8 cellular contexts compared by ENCODE assay signal in the genomic region with DNA sequence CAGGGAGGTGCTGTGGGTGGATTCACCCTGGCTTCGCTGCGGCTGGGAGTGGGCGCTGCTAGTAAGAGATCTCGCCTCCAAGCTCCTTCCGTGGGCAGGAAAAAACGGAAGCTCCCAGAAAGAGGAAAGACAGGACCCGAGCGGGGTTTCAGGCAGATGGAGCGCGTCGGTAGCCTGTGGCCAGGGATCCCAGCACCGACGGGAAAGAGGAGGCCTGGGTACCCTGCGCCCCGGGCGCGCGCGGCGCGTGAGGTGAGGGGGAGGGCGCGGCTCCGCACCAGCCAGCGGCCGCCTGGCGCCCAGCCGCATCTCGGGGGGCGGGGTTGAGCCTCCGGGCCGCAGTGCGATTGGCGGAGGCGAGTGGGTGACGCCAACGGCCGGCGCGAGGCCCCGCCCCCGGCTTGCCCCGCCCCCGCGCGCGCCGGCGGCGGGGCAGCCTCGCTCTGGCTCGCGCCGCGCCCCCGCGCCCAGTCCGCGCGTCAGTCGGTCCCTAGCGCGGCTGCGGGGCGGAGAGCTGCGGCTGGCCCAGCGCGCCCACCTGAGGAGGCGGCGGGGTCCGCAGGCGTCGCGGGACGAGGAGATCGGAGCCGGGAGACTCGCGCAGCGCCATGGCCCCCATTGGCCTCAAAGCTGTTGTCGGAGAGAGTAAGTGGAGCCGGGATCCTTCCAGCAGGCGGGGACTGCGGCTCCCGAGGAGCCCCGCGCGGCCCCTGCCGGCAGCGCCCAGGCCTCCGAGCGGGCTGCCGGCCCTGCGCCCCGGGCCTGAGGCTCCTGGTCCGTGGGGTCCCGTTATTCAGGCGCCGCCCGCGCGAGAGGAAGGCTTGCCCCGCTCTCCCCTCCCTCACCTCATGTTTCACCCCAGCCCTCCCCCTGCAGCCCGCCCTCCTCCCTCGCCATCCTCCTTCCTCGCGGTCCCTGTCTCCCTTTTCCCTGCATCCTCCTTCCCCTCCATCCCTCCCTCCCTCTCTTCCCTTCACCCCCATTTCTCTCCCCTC. TPM values are rescaled to one million over a fixed set of nuclear protein-coding genes. Genes with fewer than 3 reads are reported as not detected.
DNase-seq lines count a peak whose midpoint lies in the region; ATAC-seq, FAIRE-seq and TF ChIP-seq lines count a peak whose summit lies in the region.

Gene STXBP1 (plus strand): TSS at position 482 of the 995 bp plus-strand sequence. CDS start 127 bp downstream, at position 609.

- peak within 1 kb of the TSS; percentile 92; the same call in 1 of the 2 replicates for H2AFZ ChIP-seq in H1 (ENCODE audit: low read length)

- no peaks in the 10 kb centered on the region for H3K36me3 ChIP-seq in H1 (ENCODE audit: control insufficient read depth in 2 of 4, insufficient read depth in 4 of 4, low read length in 3 of 4)
- no peaks in the 10 kb centered on the region for H3K36me3 ChIP-seq in mesendoderm (ENCODE audit: control insufficient read depth, insufficient read depth, low read length)

- H3K56ac ChIP-seq in H1 (replicated peaks; ENCODE audit: insufficient read length, low read depth, low read length) (no peak within 1 kb of the TSS), mesendoderm (ENCODE audit: low read length) (peak within 1 kb of the TSS; percentile 90)

- peak; percentile 91 for ATAC-seq in GM19397 (IDR thresholded peaks at IDR 0.05; ENCODE audit: unreplicated experiment)
- ATAC-seq in HG03565 (IDR thresholded peaks at IDR 0.05; ENCODE audit: unreplicated experiment), result peak; percentile 75

- no peaks in the 10 kb centered on the region for H3K79me1 ChIP-seq in H1 (ENCODE audit: low read depth, low read length)
- H3K79me1 ChIP-seq in mesendoderm (ENCODE audit: low read length), result no peaks in the 10 kb centered on the region

- H3K4ac ChIP-seq in H1 (replicated peaks; ENCODE audit: insufficient read length, low read depth, low read length) (no peak within 1 kb of the TSS), mesendoderm (ENCODE audit: low read depth, low read length) (no peak within 1 kb of the TSS)

- no peak for TF ChIP-seq EP300 in H1 (IDR thresholded peaks at IDR 0.05; ENCODE audit: borderline replicate concordance in 1 of 2, low read depth in 2 of 2, low read length in 2 of 2)

- DNase-seq in C1 segment of cervical spinal cord (lab: John Stamatoyannopoulos, UW) (peak in 13 of 14 donors; percentile 56 to 93 (median 84)), H1 (ENCODE audit: low read depth in 1 of 2, low spot score in 2 of 2) (peak in 1 of 2 experiments; percentile 91), mesendoderm (peak; percentile 85)
- peak; percentile 75 for DNase-seq in NK-92 treated with Interleukin-12 subunit alpha and Interleukin-12 subunit beta, amount 100 ng/mL, for 24 hours (lab: John Stamatoyannopoulos, UW)
- DNase-seq in activated CD8-positive, alpha-beta memory T cell treated with anti-CD3 and anti-CD28 coated beads for 4 hours (ENCODE audit: low read depth in 2 of 2), result peak; percentile 71 to 76
- peak; percentile 81 for DNase-seq in stimulated activated CD8-positive, alpha-beta memory T cell treated with anti-CD3 and anti-CD28 coated beads, Interleukin-12 subunit alpha, Interleukin-12 subunit beta, amount 100 ng/mL, for 4 hours (ENCODE audit: low read depth)

- H2BK5ac ChIP-seq in H1 (ENCODE audit: low read depth, low read length) (peak within 1 kb of the TSS; percentile 60), mesendoderm (ENCODE audit: low read length) (no peak within 1 kb of the TSS)

- H3K27me3 ChIP-seq in H1 (replicated peaks in 1 of 4; ENCODE audit: control insufficient read depth in 3 of 4, extremely low read depth in 1 of 4, insufficient read depth in 3 of 4, low read length in 3 of 4) (peaks cover 0 to 13% (median 6%) of the 10 kb centered on the region in 4 experiments; a peak in 4 of 7 replicates), mesendoderm (ENCODE audit: insufficient read depth, low read length, poor library complexity) (no peaks in the 10 kb centered on the region)

- peak within 1 kb of the TSS; percentile 70 to 94 (median 80) for H3K4me3 ChIP-seq in H1 (ENCODE audit: extremely low read depth in 1 of 4, insufficient read depth in 2 of 4, low read depth in 3 of 4, low read length in 4 of 4)
- peak within 1 kb of the TSS; percentile 58 for H3K4me3 ChIP-seq in mesendoderm (ENCODE audit: low read length)

- H3K4me2 ChIP-seq in H1 (ENCODE audit: insufficient read depth in 1 of 2, low read depth in 2 of 2, low read length in 2 of 2), result peak within 1 kb of the TSS; percentile 84 to 95
- H3K4me2 ChIP-seq in mesendoderm (ENCODE audit: low read length), result peak within 1 kb of the TSS; percentile 82

- WGBS in H1 (ENCODE audit: extremely low coverage in 1 of 2, insufficient coverage in 1 of 2, insufficient read length in 1 of 2, insufficient replicate concordance in 2 of 2, low coverage in 1 of 2, low lambda C conversion rate in 2 of 2, missing lambda C conversion rate in 1 of 2), 2 experiments, result 1% methylated on average over 44 of the region's 107 CpGs; no CpG with 5 or more reads in 1 of the 2 experiments
- WGBS in mesendoderm (ENCODE audit: extremely low coverage, insufficient coverage, low lambda C conversion rate), result no CpG with 5 or more reads among the region's 107 CpGs

- TF ChIP-seq RAD21 in H1 (IDR thresholded peaks at IDR 0.05 in 1 of 2, conservative IDR thresholded peaks at IDR 0.05 in 1 of 2; ENCODE audit: low read depth in 2 of 2, low read length in 2 of 2), result peak in 1 of 2 experiments; percentile 11; a peak in 2 of 4 replicates

- peak; percentile 39 to 62 for TF ChIP-seq POLR2A in H1 (IDR thresholded peaks at IDR 0.05; ENCODE audit: control extremely low read depth in 1 of 2, low read depth in 2 of 2, low read length in 2 of 2)

- H3K4me1 ChIP-seq in H1 (replicated peaks in 1 of 4; ENCODE audit: control insufficient read depth in 3 of 4, insufficient read depth in 4 of 4, low read length in 3 of 4) (peaks cover 0 to 18% (median 8%) of the 10 kb centered on the region in 4 experiments; a peak in 5 of 7 replicates), mesendoderm (ENCODE audit: control insufficient read depth, low read depth, low read length) (no peaks in the 10 kb centered on the region)

- no peak within 1 kb of the TSS for H3K14ac ChIP-seq in H1 (ENCODE audit: insufficient read length)

- H4K20me1 ChIP-seq in H1 (replicated peaks in 1 of 2; ENCODE audit: control insufficient read depth in 1 of 2, insufficient read depth in 2 of 2, low read length in 2 of 2), result no peaks in the 10 kb centered on the region

- H3K9ac ChIP-seq in H1 (replicated peaks in 1 of 4; ENCODE audit: extremely low read depth in 1 of 4, low read depth in 3 of 4, low read length in 3 of 4), result peak within 1 kb of the TSS in 2 of 4 experiments; percentile 27 to 42; a peak in 4 of 7 replicates
- H3K9ac ChIP-seq in mesendoderm (ENCODE audit: low read length), result peak within 1 kb of the TSS; percentile 75

- FAIRE-seq in H1 (lab: Jason Lieb, UNC), result no peak

- H2AK5ac ChIP-seq in H1 (ENCODE audit: low read depth, low read length), result no peak within 1 kb of the TSS
- no peak within 1 kb of the TSS for H2AK5ac ChIP-seq in mesendoderm (ENCODE audit: low read length)

- peak within 1 kb of the TSS; percentile 93 for H4K91ac ChIP-seq in H1 (replicated peaks; ENCODE audit: insufficient read length, low read length)

- H3K79me2 ChIP-seq in H1 (ENCODE audit: control insufficient read depth in 1 of 2, insufficient read depth in 2 of 2, low read length in 2 of 2) (peaks cover 0 to 17% of the 10 kb centered on the region in 2 experiments; a peak in 2 of 4 replicates), mesendoderm (ENCODE audit: control insufficient read depth, insufficient read depth, low read length) (no peaks in the 10 kb centered on the region)

- H2BK12ac ChIP-seq in H1 (ENCODE audit: low read depth, low read length), result no peak within 1 kb of the TSS

- H3K23ac ChIP-seq in H1 (ENCODE audit: insufficient read length) (no peak within 1 kb of the TSS), mesendoderm (ENCODE audit: low read length) (no peak within 1 kb of the TSS)

- H3K9me3 ChIP-seq in H1 (ENCODE audit: insufficient read depth in 2 of 2, low read depth in 1 of 2, low read length in 1 of 2), result no peaks in the 10 kb centered on the region

- H4K5ac ChIP-seq in H1 (ENCODE audit: insufficient read length, low read depth, low read length), result peak within 1 kb of the TSS; percentile 69
- no peak within 1 kb of the TSS for H4K5ac ChIP-seq in mesendoderm (ENCODE audit: low read length)

- no peak within 1 kb of the TSS for H2BK20ac ChIP-seq in H1 (ENCODE audit: low read length)

- peak within 1 kb of the TSS; percentile 74; the same call in 1 of the 2 replicates for H3K18ac ChIP-seq in H1 (ENCODE audit: extremely low read depth, low read length)
- H3K18ac ChIP-seq in mesendoderm (ENCODE audit: low read length), result peak within 1 kb of the TSS; percentile 5

- peak within 1 kb of the TSS; percentile 29; the same call in 1 of the 2 replicates for H2BK15ac ChIP-seq in H1 (ENCODE audit: low read length)
- H2BK15ac ChIP-seq in mesendoderm (replicated peaks; ENCODE audit: low read depth), result no peak within 1 kb of the TSS

- H4K8ac ChIP-seq in H1 (ENCODE audit: extremely low read depth, insufficient read depth, low read length), result peak within 1 kb of the TSS; percentile 73; the same call in 1 of the 2 replicates
- H4K8ac ChIP-seq in mesendoderm (ENCODE audit: low read depth, low read length), result no peak within 1 kb of the TSS

- TF ChIP-seq CTCF in H1 (IDR thresholded peaks at IDR 0.05; ENCODE audit: control extremely low read depth in 1 of 3, insufficient read depth in 1 of 3, low read depth in 1 of 3, low read length in 3 of 3), result 0 out of 4 replicates have a peak, but pooled peaks of 1 of the 3 experiments have one; percentile 6

- peak within 1 kb of the TSS; percentile 12 for H2BK120ac ChIP-seq in H1 (replicated peaks; ENCODE audit: low read depth, low read length)
- no peak within 1 kb of the TSS for H2BK120ac ChIP-seq in mesendoderm (ENCODE audit: low read depth, low read length)

- H3K23me2 ChIP-seq in H1 (ENCODE audit: low read depth, low read length), result peaks cover 14% of the 10 kb centered on the region

- H3K27ac ChIP-seq in H1 (ENCODE audit: low read depth, low read length) (no peak within 1 kb of the TSS), mesendoderm (ENCODE audit: low read depth, low read length) (peak within 1 kb of the TSS; percentile 43)

- POLR2A ChIA-PET in H1 (lab: Charles Lee; ENCODE audit: partially characterized antibody), result interaction anchor here (1.1 to 1.5 kb wide), 6 partner anchors 9 to 24 kb away, joined by 3 to 9 read pairs (median 4); no protein-coding TSS in a partner anchor

- CTCF ChIA-PET in H1 (lab: Charles Lee; ENCODE audit: partially characterized antibody), result interaction anchor here (0.7 to 8.2 kb wide), 7 partner anchors 10 to 258 kb away, joined by 3 to 61 read pairs (median 3); partner anchors contain the start of gene TOR2A

RNA-seq across cellular contexts. Expression of gene STXBP1, which starts in this region (rescaled TPM):
- total RNA-seq in H1 (2021; fragmentation: NEBNext Ultra II Directional; extraction: Animal tissue kit (Norgen Biotek cat#: 25700)), result 60.9 and 61.9 TPM in 2 replicates
- polyA plus RNA-seq in H1 (2011; rRNA removed), result 11.5 and 19.4 TPM in 2 replicates
- polyA plus RNA-seq in H1 (2011; cell fraction: cytosol; rRNA removed), result 13.9 TPM
- 31.3 TPM for polyA plus RNA-seq in H1 (2011; cell fraction: nucleus; rRNA removed)
- 23.3 to 29.4 TPM (median 26.6 TPM) in 4 replicates for polyA plus RNA-seq in H1 (2012, experiment 1 of 2)
- polyA plus RNA-seq in H1 (2012, experiment 2 of 2), result 17.5 TPM
- polyA plus RNA-seq in H1 (2013, experiment 1 of 2), result 37.3 TPM
- 37.1 TPM for polyA plus RNA-seq in H1 (2013, experiment 2 of 2)
- 21.8 and 25.2 TPM in 2 replicates for polyA minus RNA-seq in H1 (2011; rRNA and poly(A)+ RNA removed)
- 14.8 TPM for polyA minus RNA-seq in H1 (2011; cell fraction: cytosol; rRNA and poly(A)+ RNA removed)
- 18.2 TPM for polyA minus RNA-seq in H1 (2011; cell fraction: nucleus; rRNA and poly(A)+ RNA removed)
- 17.7 TPM for polyA plus RNA-seq in mesendoderm (2013, experiment 1 of 2)
- polyA plus RNA-seq in mesendoderm (2013, experiment 2 of 2), result 18.7 TPM
